In the genomic region with DNA sequence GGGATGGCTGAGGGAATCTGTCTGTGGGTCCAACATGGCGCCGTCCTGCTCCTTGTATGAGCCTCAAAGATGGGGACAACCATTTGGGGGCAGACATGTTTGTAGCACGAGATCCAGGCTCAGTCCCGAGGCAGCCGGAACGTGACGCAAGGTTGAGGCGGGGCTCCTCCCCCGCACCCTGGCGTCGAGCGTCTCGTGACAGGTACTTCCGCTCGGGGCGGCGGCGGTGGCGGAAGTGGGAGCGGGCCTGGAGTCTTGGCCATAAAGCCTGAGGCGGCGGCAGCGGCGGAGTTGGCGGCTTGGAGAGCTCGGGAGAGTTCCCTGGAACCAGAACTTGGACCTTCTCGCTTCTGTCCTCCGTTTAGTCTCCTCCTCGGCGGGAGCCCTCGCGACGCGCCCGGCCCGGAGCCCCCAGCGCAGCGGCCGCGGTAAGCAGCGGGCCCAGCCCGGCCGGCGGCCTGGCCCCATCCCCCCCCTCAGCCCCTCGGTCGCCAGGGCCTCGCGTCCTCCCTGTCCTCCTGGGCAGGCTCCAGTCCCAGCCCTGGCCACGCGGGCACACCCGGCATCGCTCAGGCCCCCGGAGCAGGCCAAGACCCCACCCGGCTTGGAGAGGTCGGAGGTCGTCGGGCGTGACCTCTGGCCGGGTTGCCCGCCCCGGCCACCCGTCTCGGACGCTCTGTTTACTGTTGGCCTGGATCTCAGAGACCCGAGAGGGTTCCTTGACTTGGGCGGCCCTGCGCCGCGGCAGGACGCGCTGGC, we compare ENCODE assay signal across 8 cellular contexts. TPM values are rescaled to one million over a fixed set of nuclear protein-coding genes. Genes with fewer than 3 reads are reported as not detected.
DNase-seq lines count a peak whose midpoint lies in the region; ATAC-seq and TF ChIP-seq lines count a peak whose summit lies in the region.

TSS of gene RAB7A (plus strand) at position 252 of the 759 bp plus-strand sequence. CDS start 69,185 bp downstream, outside the sequence.

- peaks cover 0 to 12% of the 10 kb centered on the region in 2 donors for H3K9me3 Mint-ChIP-seq in activated naive CD4-positive, alpha-beta T cell treated with anti-CD3 and anti-CD28 coated beads, Interleukin-2, amount 50 U/mL, for 72 hours

- ATAC-seq in HG02610 (IDR thresholded peaks at IDR 0.05; ENCODE audit: unreplicated experiment) (peak; percentile 92), omental fat pad (ENCODE audit: low FRiP score) (peak; percentile 90)
- peak; percentile 90 to 95 for ATAC-seq in activated naive CD4-positive, alpha-beta T cell treated with anti-CD3 and anti-CD28 coated beads, Interleukin-2, amount 50 U/mL, for 72 hours

- peak; percentile 96 for DNase-seq in NCI-H1092 treated with DMSO at 0.1 percent for 48 hours (lab: John Stamatoyannopoulos, UW)
- peak; percentile 90 for DNase-seq in SKM-1 (lab: John Stamatoyannopoulos, UW; ENCODE audit: unreplicated experiment)
- DNase-seq in activated naive CD4-positive, alpha-beta T cell treated with anti-CD3 and anti-CD28 coated beads, Interleukin-2, amount 50 U/mL, for 72 hours (ENCODE audit: low spot score in 2 of 2): peak; percentile 95 to 97
- DNase-seq in glomerular endothelial cell (ENCODE audit: extremely low read depth, low read depth, low spot score): peak; percentile 75
- DNase-seq in omental fat pad (ENCODE audit: low spot score): peak; percentile 93
- DNase-seq in testis: peak; percentile 99

- peak within 1 kb of the TSS; percentile 88 to 98 for H3K27ac Mint-ChIP-seq in activated naive CD4-positive, alpha-beta T cell treated with anti-CD3 and anti-CD28 coated beads, Interleukin-2, amount 50 U/mL, for 72 hours

- H3K27me3 ChIP-seq in testis: no peaks in the 10 kb centered on the region

- TF ChIP-seq CTCF in omental fat pad (IDR thresholded peaks at IDR 0.05) (no peak), testis (IDR thresholded peaks at IDR 0.05) (peak in 1 of 3 experiments; percentile 2)

- peak within 1 kb of the TSS; percentile 99 for H3K27ac ChIP-seq in testis

- H3K4me1 ChIP-seq in testis: peaks cover 24% of the 10 kb centered on the region

- intact Hi-C loops in testis (cut with DNase I; ENCODE audit: low total_unique reads): no loop called here

- H3K9me3 ChIP-seq in testis: no peaks in the 10 kb centered on the region

- WGBS in testis, 2 donors: 0 to 1% methylated on average over 31 to 39 of the region's 71 CpGs

- TF ChIP-seq POLR2A in testis (IDR thresholded peaks at IDR 0.05): peak; percentile 93

- peak within 1 kb of the TSS; percentile 95 for H3K4me3 ChIP-seq in GM08714 (ENCODE audit: low read length)
- peak within 1 kb of the TSS; percentile 99 to 100 for H3K4me3 ChIP-seq in testis

- no peaks in the 10 kb centered on the region for H3K36me3 ChIP-seq in testis (ENCODE audit: low read depth, missing control alignments)

- H3K36me3 Mint-ChIP-seq in activated naive CD4-positive, alpha-beta T cell treated with anti-CD3 and anti-CD28 coated beads, Interleukin-2, amount 50 U/mL, for 72 hours: peaks cover 18 to 28% of the 10 kb centered on the region in 2 donors

RNA-seq across cellular contexts. Expression of gene RAB7A, which starts in this region (rescaled TPM):
- 100 to 1,000 TPM; 283 to 314 TPM for total RNA-seq in activated naive CD4-positive, alpha-beta T cell treated with anti-CD3 and anti-CD28 coated beads, Interleukin-2, amount 50 U/mL, for 72 hours
- total RNA-seq in glomerular endothelial cell: 120 and 162 TPM in 2 replicates
- total RNA-seq in omental fat pad: 100 to 1,000 TPM; 125 to 170 (median 135) TPM
- total RNA-seq in testis: 100 to 1,000 TPM; 148 to 150 TPM
- 152 TPM for polyA plus RNA-seq in testis (ENCODE audit: insufficient read depth, low read depth, low replicate concordance)

Comparison
In these comparisons a context has a peak if more than half of its experiments do, and no peak if none do; other contexts are left out.
1. Peak in every context shown above with its lines: DNase-seq, ATAC-seq, H3K4me3 ChIP-seq and H3K27ac ChIP-seq.